Comparison of ENCODE assay signal across 8 cellular contexts in genomic region chr20:23358923-23359572, GRCh38. TPM values are rescaled to one million over a fixed set of nuclear protein-coding genes. Genes with fewer than 3 reads are reported as not detected.
DNase-seq lines count a peak whose midpoint lies in the region; ATAC-seq and TF ChIP-seq lines count a peak whose summit lies in the region.

No MANE protein-coding gene starts in this region.

- DNase-seq in heart right ventricle (no peak), Right ventricle myocardium superior (no peak), upper lobe of left lung (no peak), iPS-NIHi7 (ENCODE audit: extremely low spot score) (no peak), inferior parietal cortex (ENCODE audit: extremely low spot score) (no peak)
- no peak for DNase-seq in stimulated activated CD4-positive, alpha-beta T cell treated with anti-CD3 and anti-CD28 coated beads, Interleukin-15, amount 100 ng/mL, for 24 hours

- H3K36me3 ChIP-seq in heart right ventricle = peaks cover 0 to 22% (median 0%) of the 10 kb centered on the region in 9 donors
- peaks cover 24% of the 10 kb centered on the region for H3K36me3 ChIP-seq in mesodermal cell (ENCODE audit: control insufficient read depth, insufficient read depth, low read length)
- peaks cover 0 to 19% (median 8%) of the 10 kb centered on the region in 4 donors for H3K36me3 ChIP-seq in upper lobe of left lung

- TF ChIP-seq EP300 in upper lobe of left lung (IDR thresholded peaks at IDR 0.05) = no peak

- H3K27ac Mint-ChIP-seq in activated naive CD8-positive, alpha-beta T cell = peak overlapping the region; percentile 84

- no peaks in the 10 kb centered on the region for H3K9me3 Mint-ChIP-seq in activated naive CD8-positive, alpha-beta T cell (ENCODE audit: low read depth)

- H3K4me1 ChIP-seq in heart right ventricle = peaks cover 5 to 60% (median 43%) of the 10 kb centered on the region in 9 donors
- peaks cover 42% of the 10 kb centered on the region for H3K4me1 ChIP-seq in mesodermal cell (ENCODE audit: control insufficient read depth, insufficient read depth, low read length, poor library complexity, severe bottlenecking)
- peaks cover 29 to 41% (median 32%) of the 10 kb centered on the region in 4 donors for H3K4me1 ChIP-seq in upper lobe of left lung

- H3K4me3 ChIP-seq in heart right ventricle (peak overlapping the region in 4 of 10 donors; percentile 60 to 97 (median 68)), mesodermal cell (ENCODE audit: extremely low read depth, insufficient read depth, low read length, poor library complexity, severe bottlenecking) (peak overlapping the region; percentile 62), upper lobe of left lung (no peak overlapping the region)

- no peaks in the 10 kb centered on the region for H3K27me3 Mint-ChIP-seq in activated naive CD8-positive, alpha-beta T cell

- intact Hi-C loops in heart right ventricle (cut with DNase I) (loop anchor here in 4 of 10 donors (10.0 kb wide), 3 partner anchors 194 to 1696 kb away; partner anchors contain the start of genes CST3 (in 2 of the 4) and ACSS1 (in 1 of the 4)), Right ventricle myocardium superior (cut with DNase I) (no loop called here)

- H3K9me3 ChIP-seq in heart right ventricle = no peaks in the 10 kb centered on the region
- H3K9me3 ChIP-seq in mesodermal cell (ENCODE audit: control insufficient read depth, low read length) = no peaks in the 10 kb centered on the region
- no peaks in the 10 kb centered on the region for H3K9me3 ChIP-seq in upper lobe of left lung

- peak overlapping the region in 9 of 10 donors; percentile 93 to 100 (median 98) for H3K27ac ChIP-seq in heart right ventricle
- no peak overlapping the region for H3K27ac ChIP-seq in mesodermal cell (ENCODE audit: low read depth, low read length, severe bottlenecking)
- peak overlapping the region; percentile 92 to 98 (median 96) for H3K27ac ChIP-seq in upper lobe of left lung

- H3K27me3 ChIP-seq in heart right ventricle = no peaks in the 10 kb centered on the region
- H3K27me3 ChIP-seq in upper lobe of left lung = no peaks in the 10 kb centered on the region

- H3K4me3 Mint-ChIP-seq in activated naive CD8-positive, alpha-beta T cell = peak overlapping the region; percentile 82

- ATAC-seq in heart right ventricle (no peak), Right ventricle myocardium superior (ENCODE audit: poor library complexity) (no peak), upper lobe of left lung (ENCODE audit: low FRiP score in 2 of 2) (no peak)

- peaks cover 39% of the 10 kb centered on the region for H3K4me1 Mint-ChIP-seq in activated naive CD8-positive, alpha-beta T cell (ENCODE audit: low read depth)

- TF ChIP-seq CTCF in heart right ventricle (IDR thresholded peaks at IDR 0.05) (no peak), upper lobe of left lung (IDR thresholded peaks at IDR 0.05) (no peak)

- no peak for TF ChIP-seq POLR2A in upper lobe of left lung (IDR thresholded peaks at IDR 0.05)

- 44 to 54% methylated on average over 7 of the region's 7 CpGs for WGBS in heart right ventricle, 2 donors
- 88 to 89% methylated on average over 7 of the region's 7 CpGs for WGBS in mesodermal cell (ENCODE audit: insufficient coverage in 2 of 2), 2 experiments
- WGBS in upper lobe of left lung, 2 donors = 52 to 60% methylated on average over 5 to 7 of the region's 7 CpGs

- peaks cover 5% of the 10 kb centered on the region for H3K36me3 Mint-ChIP-seq in activated naive CD8-positive, alpha-beta T cell

RNA-seq across cellular contexts. Expression of gene GZF1, which starts 2.9 kb away (rescaled TPM):
- total RNA-seq in heart right ventricle (10 to 100 TPM; 20.6 to 42.7 (median 28.8) TPM), Right ventricle myocardium superior (16.6 TPM), upper lobe of left lung (10 to 100 TPM; 14.1 to 32.5 (median 25.6) TPM)
- 10 to 100 TPM in 1 of 2 donors, 1 to 10 TPM in 1; 8.6 to 10.0 TPM for polyA plus RNA-seq in heart right ventricle
- 12.4 TPM for polyA plus RNA-seq in mesodermal cell (2013, experiment 1 of 2)
- 13.4 TPM for polyA plus RNA-seq in mesodermal cell (2013, experiment 2 of 2)

RNA-seq across cellular contexts. Expression of gene NXT1, which starts 8.5 kb away (rescaled TPM):
- 10 to 100 TPM in 2 of 10 donors, 1 to 10 TPM in 8; 4.5 to 12.9 (median 6.5) TPM for total RNA-seq in heart right ventricle
- 10 to 100 TPM in 1 of 2 donors, 1 to 10 TPM in 1; 6.6 to 21.3 TPM for polyA plus RNA-seq in heart right ventricle
- total RNA-seq in Right ventricle myocardium superior = 6.6 TPM
- polyA plus RNA-seq in mesodermal cell (2013, experiment 1 of 2) = 30.1 TPM
- polyA plus RNA-seq in mesodermal cell (2013, experiment 2 of 2) = 29.2 TPM
- 10 to 100 TPM in 5 of 6 donors, 1 to 10 TPM in 1; 7.3 to 39.4 (median 17.9) TPM for total RNA-seq in upper lobe of left lung
